Comparison of ENCODE assay signal across 1 cellular context in genomic region chr9:137200311-137201204, GRCh38.
TF ChIP-seq lines count a peak whose summit lies in the region.

TPRN (minus strand) TSS chr9:137200741; CDS start chr9:137200711, 30 bp downstream.

TF ChIP-seq in K562, 482 proteins besides CTCF, POLR2A, EP300 and RAD21 (continued from another document and continues in another):
- no peak for TF ChIP-seq ATF2 (CRISPR knock-in tag; IDR thresholded peaks at IDR 0.05)
- TF ChIP-seq ETS1 (conservative IDR thresholded peaks at IDR 0.05; ENCODE audit: control insufficient read depth, low read depth, low read length), result peak; percentile 90
- TF ChIP-seq RB1 (IDR thresholded peaks at IDR 0.05; ENCODE audit: low read depth), result peak; percentile 23
- no peak for TF ChIP-seq THAP7 (CRISPR knock-in tag; IDR thresholded peaks at IDR 0.05)
- TF ChIP-seq RBM34 (IDR thresholded peaks at IDR 0.05; ENCODE audit: borderline replicate concordance, insufficient read depth, low read length), result no peak
- no peak for TF ChIP-seq PCBP2 (IDR thresholded peaks at IDR 0.05; ENCODE audit: low read depth, low read length, poor library complexity, severe bottlenecking)
- peak; percentile 66 for TF ChIP-seq E2F8 (IDR thresholded peaks at IDR 0.05; ENCODE audit: low read depth, partially characterized antibody)
- TF ChIP-seq PKNOX1 (IDR thresholded peaks at IDR 0.05), result peak; percentile 73
- no peak for TF ChIP-seq CSDE1 (IDR thresholded peaks at IDR 0.05)
- peak in 1 of 3 experiments; percentile 70; a peak in 1 of 6 replicates for TF ChIP-seq ZBTB11 (CRISPR knock-in tag; IDR thresholded peaks at IDR 0.05)
- TF ChIP-seq ETS2 (tag; IDR thresholded peaks at IDR 0.05; ENCODE audit: borderline replicate concordance, poor library complexity, severe bottlenecking), result no peak
- TF ChIP-seq NFXL1 (CRISPR knock-in tag; IDR thresholded peaks at IDR 0.05), result no peak
- peak; percentile 45; the same call in 1 of the 2 replicates for TF ChIP-seq PML (IDR thresholded peaks at IDR 0.05; ENCODE audit: low read length)
- no peak for TF ChIP-seq HDAC3 (IDR thresholded peaks at IDR 0.05; ENCODE audit: borderline replicate concordance, partially characterized antibody)
- peak; percentile 46 to 88 for TF ChIP-seq E2F6 (IDR thresholded peaks at IDR 0.05; ENCODE audit: borderline replicate concordance in 1 of 2, extremely low read depth in 1 of 2, insufficient read depth in 1 of 2, insufficient read length in 1 of 2, low read depth in 1 of 2, low read length in 1 of 2, poor library complexity in 1 of 2, severe bottlenecking in 1 of 2)
- TF ChIP-seq PHB2 (IDR thresholded peaks at IDR 0.05; ENCODE audit: low read depth), result no peak
- no peak for TF ChIP-seq CEBPG (CRISPR knock-in tag; IDR thresholded peaks at IDR 0.05)
- TF ChIP-seq CEBPG (tag; conservative IDR thresholded peaks at IDR 0.05 in 1 of 2, IDR thresholded peaks at IDR 0.05 in 1 of 2), result no peak
- no peak for TF ChIP-seq CCAR2 (IDR thresholded peaks at IDR 0.05; ENCODE audit: low read depth, low read length)
- no peak for TF ChIP-seq ZNF512 (tag; IDR thresholded peaks at IDR 0.05)
- peak; percentile 3; the same call in 1 of the 2 replicates for TF ChIP-seq HCFC1 (IDR thresholded peaks at IDR 0.05; ENCODE audit: low read depth, low read length)
- no peak for TF ChIP-seq CREB1 (IDR thresholded peaks at IDR 0.05)
- no peak; the same call in 1 of the 2 replicates for TF ChIP-seq CREB1 (CRISPR knock-in tag; IDR thresholded peaks at IDR 0.05)
- peak; percentile 52 to 82; a peak in 3 of 4 replicates for TF ChIP-seq MAZ (CRISPR knock-in tag; conservative IDR thresholded peaks at IDR 0.05 in 1 of 2, IDR thresholded peaks at IDR 0.05 in 1 of 2)
- TF ChIP-seq SOX6 (IDR thresholded peaks at IDR 0.05), result 0 out of 2 replicates have a peak, but pooled peaks have one; percentile 14
- TF ChIP-seq SAP30 (IDR thresholded peaks at IDR 0.05; ENCODE audit: borderline replicate concordance, insufficient read depth, low read depth, low read length, poor library complexity, severe bottlenecking), result peak; percentile 58
- peak; percentile 63; the same call in 1 of the 2 replicates for TF ChIP-seq SAFB (IDR thresholded peaks at IDR 0.05; ENCODE audit: borderline replicate concordance, low read depth, low read length)
- no peak for TF ChIP-seq RAD51 (IDR thresholded peaks at IDR 0.05; ENCODE audit: borderline replicate concordance, low read depth)
- peak; percentile 99 for TF ChIP-seq RBM25 (IDR thresholded peaks at IDR 0.05; ENCODE audit: low read depth, low read length, severe bottlenecking)
- no peak for TF ChIP-seq PHTF2 (CRISPR knock-in tag; IDR thresholded peaks at IDR 0.05)
- TF ChIP-seq E2F1 (CRISPR knock-in tag; IDR thresholded peaks at IDR 0.05), result no peak
- no peak for TF ChIP-seq ZNF778 (CRISPR knock-in tag; IDR thresholded peaks at IDR 0.05)
- no peak for TF ChIP-seq RFX1 (IDR thresholded peaks at IDR 0.05)
- TF ChIP-seq KAT2B (IDR thresholded peaks at IDR 0.05; ENCODE audit: low read depth, low read length), result no peak
- no peak for TF ChIP-seq ZNF133 (CRISPR knock-in tag; IDR thresholded peaks at IDR 0.05)
- TF ChIP-seq GTF3C2 (IDR thresholded peaks at IDR 0.05; ENCODE audit: borderline replicate concordance, extremely low read depth, insufficient read length), result no peak
- TF ChIP-seq DMBX1 (CRISPR knock-in tag; IDR thresholded peaks at IDR 0.05; ENCODE audit: borderline replicate concordance), result 0 out of 2 replicates have a peak, but pooled peaks have one; percentile 37
- TF ChIP-seq ZNF586 (CRISPR knock-in tag; conservative IDR thresholded peaks at IDR 0.05), result no peak
- no peak for TF ChIP-seq ZNF449 (CRISPR knock-in tag; IDR thresholded peaks at IDR 0.05)
- peak; percentile 60 for TF ChIP-seq SMAD1 (IDR thresholded peaks at IDR 0.05; ENCODE audit: low read depth, low read length, partially characterized antibody)
- peak in 1 of 2 experiments; percentile 70; a peak in 1 of 4 replicates for TF ChIP-seq FOXK2 (conservative IDR thresholded peaks at IDR 0.05 in 1 of 2, IDR thresholded peaks at IDR 0.05 in 1 of 2; ENCODE audit: low read depth in 2 of 2)
- no peak for TF ChIP-seq ZNF584 (CRISPR knock-in tag; IDR thresholded peaks at IDR 0.05; ENCODE audit: low read depth)
- peak; percentile 78; the same call in 1 of the 2 replicates for TF ChIP-seq KDM2B (CRISPR knock-in tag; IDR thresholded peaks at IDR 0.05)
